In genomic region chr11:62588966-62589637, GRCh38 we compare ENCODE assay signal across 9 cellular contexts. TPM values are rescaled to one million over a fixed set of nuclear protein-coding genes. Genes with fewer than 3 reads are reported as not detected.
DNase-seq lines count a peak whose midpoint lies in the region; ATAC-seq and TF ChIP-seq lines count a peak whose summit lies in the region.
"Had no signal": no experiment of that assay in that cellular context is flagged by ENCODE, and none has a peak within 500 bp of the region (broad histone marks: within the 10 kb centered on the region; RNA-seq: fewer than 3 reads in every experiment).

No MANE protein-coding gene starts in this region.

- peaks cover 19% of the 10 kb centered on the region for H3K36me3 Mint-ChIP-seq in T-helper 1 cell treated with Interleukin-12 subunit alpha and Interleukin-12 subunit beta and Interleukin-4 antibody, amounts not matched to agents 30 μg/mL and 1 μg/mL, for 36 hours (ENCODE audit: low read depth)

- TF ChIP-seq CTCF in fibroblast of villous mesenchyme (IDR thresholded peaks at IDR 0.05; ENCODE audit: insufficient read depth, low read depth, low read length) = peak; percentile 42

- peaks cover 31% of the 10 kb centered on the region for H3K4me1 Mint-ChIP-seq in T-helper 1 cell treated with Interleukin-12 subunit alpha and Interleukin-12 subunit beta and Interleukin-4 antibody, amounts not matched to agents 30 μg/mL and 1 μg/mL, for 36 hours (ENCODE audit: low read depth)

- DNase-seq in stimulated activated CD4-positive, alpha-beta T cell treated with anti-CD3 and anti-CD28 coated beads, Interleukin-4, amount 100 ng/mL, for 1 hour = peak; percentile 26
- DNase-seq in stimulated activated CD4-positive, alpha-beta T cell treated with anti-CD3 and anti-CD28 coated beads, Interleukin-4, amount 100 ng/mL, for 4 hours = no peak
- DNase-seq in fibroblast of villous mesenchyme (ENCODE audit: low read depth) (peak; percentile 23), GM19240 (ENCODE audit: insufficient read length, low spot score) (no peak), HCEC 1CT (no peak)
- DNase-seq: NCI-H748 treated with DMSO at 0.1 percent for 48 hours had no signal

- H3K9me3 Mint-ChIP-seq in T-helper 1 cell treated with Interleukin-12 subunit alpha and Interleukin-12 subunit beta and Interleukin-4 antibody, amounts not matched to agents 30 μg/mL and 1 μg/mL, for 36 hours = no peaks in the 10 kb centered on the region

- no peaks in the 10 kb centered on the region for H3K27me3 Mint-ChIP-seq in T-helper 1 cell treated with Interleukin-12 subunit alpha and Interleukin-12 subunit beta and Interleukin-4 antibody, amounts not matched to agents 30 μg/mL and 1 μg/mL, for 36 hours (ENCODE audit: low read depth)

- peak overlapping the region; percentile 99 for H3K4me3 Mint-ChIP-seq in T-helper 1 cell treated with Interleukin-12 subunit alpha and Interleukin-12 subunit beta and Interleukin-4 antibody, amounts not matched to agents 30 μg/mL and 1 μg/mL, for 36 hours

- H3K27ac Mint-ChIP-seq in T-helper 1 cell treated with Interleukin-12 subunit alpha and Interleukin-12 subunit beta and Interleukin-4 antibody, amounts not matched to agents 30 μg/mL and 1 μg/mL, for 36 hours = peak overlapping the region; percentile 45

- H3K4me3 ChIP-seq in fibroblast of villous mesenchyme (ENCODE audit: low read depth, low read length) = no peak overlapping the region

- ATAC-seq in GM18505 (IDR thresholded peaks at IDR 0.05; ENCODE audit: unreplicated experiment) (no peak), HG02840 (IDR thresholded peaks at IDR 0.05; ENCODE audit: low FRiP score, unreplicated experiment) (no peak)

- TF ChIP-seq POLR2A in GM18505 (IDR thresholded peaks at IDR 0.05; ENCODE audit: borderline replicate concordance, extremely low read depth, insufficient read depth, insufficient read length) = no peak

RNA-seq across cellular contexts. Expression of gene TUT1, which starts 2.2 kb away (rescaled TPM):
- total RNA-seq in fibroblast of villous mesenchyme = 4.3 and 5.2 TPM in 2 replicates

RNA-seq across cellular contexts. Expression of gene MTA2, which starts 12.6 kb away (rescaled TPM):
- 145 and 197 TPM in 2 replicates for total RNA-seq in fibroblast of villous mesenchyme

RNA-seq across cellular contexts. Expression of gene EEF1G, which starts 15.4 kb away (rescaled TPM):
- total RNA-seq in fibroblast of villous mesenchyme = 876 and 1,014 TPM in 2 replicates

RNA-seq across cellular contexts. Expression of gene EML3, which starts 23.5 kb away (rescaled TPM):
- total RNA-seq in fibroblast of villous mesenchyme = 15.5 and 21.6 TPM in 2 replicates

RNA-seq across cellular contexts. Expression of gene ROM1, which starts 24.0 kb away (rescaled TPM):
- 2.9 and 3.0 TPM in 2 replicates for total RNA-seq in fibroblast of villous mesenchyme

Comparison
In these comparisons a context has a peak if more than half of its experiments do, and no peak if none do; other contexts are left out.
1. DNase-seq: peak in stimulated activated CD4-positive, alpha-beta T cell treated with anti-CD3 and anti-CD28 coated beads, Interleukin-4, amount 100 ng/mL, for 1 hour (single experiment) and fibroblast of villous mesenchyme (single experiment); none in stimulated activated CD4-positive, alpha-beta T cell treated with anti-CD3 and anti-CD28 coated beads, Interleukin-4, amount 100 ng/mL, for 4 hours (0 of 2), GM19240 (single experiment) and HCEC 1CT (single experiment).